ENCODE assay signal across 8 cellular contexts in genomic region chr3:111667621-111668239, GRCh38. TPM values are rescaled to one million over a fixed set of nuclear protein-coding genes. Genes with fewer than 3 reads are reported as not detected.
DNase-seq lines count a peak whose midpoint lies in the region; ATAC-seq and TF ChIP-seq lines count a peak whose summit lies in the region.

No MANE protein-coding gene starts in this region.

- H3K27me3 Mint-ChIP-seq in CD8-positive, alpha-beta T cell (ENCODE audit: low read depth), result no peaks in the 10 kb centered on the region
- no peaks in the 10 kb centered on the region for H3K27me3 Mint-ChIP-seq in activated CD8-positive, alpha-beta T cell treated with anti-CD3 and anti-CD28 coated beads for 36 hours

- H3K36me3 ChIP-seq in CD8-positive, alpha-beta T cell (ENCODE audit: insufficient read depth, low read length), result no peaks in the 10 kb centered on the region
- no peaks in the 10 kb centered on the region for H3K36me3 ChIP-seq in IMR-90 (ENCODE audit: control insufficient read depth, insufficient read depth, low read length)

- H3K4me1 ChIP-seq in CD8-positive, alpha-beta T cell (ENCODE audit: insufficient read depth, low read length), result peaks cover 42% of the 10 kb centered on the region
- peaks cover 5% of the 10 kb centered on the region for H3K4me1 ChIP-seq in IMR-90 (ENCODE audit: control insufficient read depth, insufficient read depth, low read length)

- CTCF ChIA-PET in CD8-positive, alpha-beta T cell (lab: Charles Lee), result interaction anchor here (0.8 to 3.5 kb wide), 9 partner anchors 9 to 346 kb away, joined by 3 to 16 read pairs (median 4); partner anchors contain the start of gene ABHD10
- CTCF ChIA-PET in IMR-90 (lab: Yijun Ruan, JAX), result interaction anchor here (0.8 to 3.3 kb wide), 5 partner anchors 14 to 89 kb away, joined by 3 to 19 read pairs (median 5); no protein-coding TSS in a partner anchor
- CTCF ChIA-PET in activated CD8-positive, alpha-beta T cell treated with anti-CD3 and anti-CD28 coated beads for 36 hours (lab: Charles Lee), result interaction anchor here (0.6 to 7.7 kb wide), 11 partner anchors 29 to 599 kb away, joined by 3 to 65 read pairs (median 6); partner anchors contain the start of gene ZBED2

- H3K23ac ChIP-seq in IMR-90 (ENCODE audit: low read depth, low read length), result no peak overlapping the region

- peaks cover 10% of the 10 kb centered on the region; the same call in 1 of the 2 replicates for H3K9me1 ChIP-seq in IMR-90 (ENCODE audit: insufficient read depth, low read length)

- no peak overlapping the region for H3K9ac ChIP-seq in IMR-90 (ENCODE audit: low read depth, low read length)

- H3K27ac Mint-ChIP-seq in CD8-positive, alpha-beta T cell, result peak overlapping the region; percentile 89
- peak overlapping the region; percentile 94 for H3K27ac Mint-ChIP-seq in activated CD8-positive, alpha-beta T cell treated with anti-CD3 and anti-CD28 coated beads for 36 hours

- H2AK5ac ChIP-seq in IMR-90 (ENCODE audit: low read depth, low read length), result no peak overlapping the region

- no TSS peak for BruUV-seq in IMR-90 (replicated peaks; lab: Mats Ljungman, UMichigan)

- POLR2A ChIA-PET in CD8-positive, alpha-beta T cell (lab: Charles Lee), result interaction anchor here (1.0 to 1.7 kb wide), 6 partner anchors 32 to 311 kb away, joined by 3 to 9 read pairs (median 3); partner anchors contain the start of gene ABHD10
- POLR2A ChIA-PET in IMR-90 (lab: Charles Lee; ENCODE audit: unreplicated experiment), result interaction anchor here (1.0 kb wide), 1 partner anchor 346 kb away, joined by 3 read pairs; no protein-coding TSS in a partner anchor
- POLR2A ChIA-PET in activated CD8-positive, alpha-beta T cell treated with anti-CD3 and anti-CD28 coated beads for 36 hours (lab: Charles Lee), result interaction anchor here (0.7 to 1.8 kb wide), 6 partner anchors 9 to 311 kb away, joined by 3 to 6 read pairs (median 4); partner anchors contain the start of gene ABHD10

- TF ChIP-seq RAD21 in IMR-90 (IDR thresholded peaks at IDR 0.05; ENCODE audit: low read length), result no peak

- H3K4ac ChIP-seq in IMR-90 (ENCODE audit: low read depth, low read length), result no peak overlapping the region; the same call in 1 of the 2 replicates

- no peaks in the 10 kb centered on the region for H3K79me1 ChIP-seq in IMR-90 (ENCODE audit: low read depth in 1 of 2, low read length in 2 of 2)

- no peak overlapping the region for H2AK9ac ChIP-seq in IMR-90 (replicated peaks; ENCODE audit: low read depth, low read length, poor library complexity)

- H4K8ac ChIP-seq in IMR-90 (ENCODE audit: low read depth in 2 of 2, low read length in 2 of 2), result peak overlapping the region in 1 of 2 experiments; percentile 66; a peak in 2 of 4 replicates

- H4K20me1 ChIP-seq in IMR-90 (ENCODE audit: insufficient read depth, low read length), result no peaks in the 10 kb centered on the region

- H3K27ac ChIP-seq in CD8-positive, alpha-beta T cell (ENCODE audit: low read depth, low read length), result peak overlapping the region; percentile 64
- no peak overlapping the region for H3K27ac ChIP-seq in IMR-90 (ENCODE audit: insufficient read depth, low read length)

- peaks cover 31% of the 10 kb centered on the region for H3K36me3 Mint-ChIP-seq in CD8-positive, alpha-beta T cell
- H3K36me3 Mint-ChIP-seq in activated CD8-positive, alpha-beta T cell treated with anti-CD3 and anti-CD28 coated beads for 36 hours (ENCODE audit: low read depth), result peaks cover 33% of the 10 kb centered on the region

- TF ChIP-seq POLR2A in IMR-90 (IDR thresholded peaks at IDR 0.05; ENCODE audit: low read depth, low read length), result no peak

- no peaks in the 10 kb centered on the region for H3K27me3 ChIP-seq in CD8-positive, alpha-beta T cell (ENCODE audit: insufficient read depth, low read length)
- H3K27me3 ChIP-seq in IMR-90 (ENCODE audit: control insufficient read depth, insufficient read depth, low read length), result no peaks in the 10 kb centered on the region

- peak; percentile 96 for ATAC-seq in CD8-positive, alpha-beta T cell
- ATAC-seq in GM21447 (IDR thresholded peaks at IDR 0.05; ENCODE audit: unreplicated experiment), result peak; percentile 98
- ATAC-seq in IMR-90 (ENCODE audit: low read depth), result peak; percentile 38
- ATAC-seq in activated CD8-positive, alpha-beta T cell treated with anti-CD3 and anti-CD28 coated beads for 36 hours, result peak; percentile 92

- peak overlapping the region; percentile 77 for H3K4me3 Mint-ChIP-seq in CD8-positive, alpha-beta T cell
- H3K4me3 Mint-ChIP-seq in activated CD8-positive, alpha-beta T cell treated with anti-CD3 and anti-CD28 coated beads for 36 hours, result peak overlapping the region; percentile 59

- peak overlapping the region; percentile 46; the same call in 1 of the 2 replicates for H2BK20ac ChIP-seq in IMR-90 (ENCODE audit: low read depth, low read length)

- H3K4me2 ChIP-seq in IMR-90 (ENCODE audit: low read depth, low read length), result no peak overlapping the region

- peaks cover 65% of the 10 kb centered on the region for H3K4me1 Mint-ChIP-seq in CD8-positive, alpha-beta T cell (ENCODE audit: low read depth)
- H3K4me1 Mint-ChIP-seq in activated CD8-positive, alpha-beta T cell treated with anti-CD3 and anti-CD28 coated beads for 36 hours (ENCODE audit: low read depth), result peaks cover 73% of the 10 kb centered on the region

- H3K9me3 Mint-ChIP-seq in CD8-positive, alpha-beta T cell, result peaks cover 5% of the 10 kb centered on the region
- peaks cover 19% of the 10 kb centered on the region for H3K9me3 Mint-ChIP-seq in activated CD8-positive, alpha-beta T cell treated with anti-CD3 and anti-CD28 coated beads for 36 hours

- H3K18ac ChIP-seq in IMR-90 (ENCODE audit: low read depth, low read length), result no peak overlapping the region

- no peaks in the 10 kb centered on the region for H3K9me3 ChIP-seq in CD8-positive, alpha-beta T cell (ENCODE audit: low read length)
- H3K9me3 ChIP-seq in IMR-90 (ENCODE audit: control insufficient read depth, insufficient read depth, low read length), result no peaks in the 10 kb centered on the region

- no CpG with 5 or more reads among the region's 5 CpGs for WGBS in IMR-90 (ENCODE audit: extremely low coverage in 2 of 2, insufficient read length in 1 of 2), 2 experiments

- H3K56ac ChIP-seq in IMR-90 (ENCODE audit: extremely low read depth, insufficient read depth, low read length), result no peak overlapping the region

- peak overlapping the region; percentile 42; the same call in 1 of the 3 replicates for H2BK15ac ChIP-seq in IMR-90 (ENCODE audit: low read depth, low read length)

- no peak overlapping the region for H4K91ac ChIP-seq in IMR-90 (ENCODE audit: insufficient read depth, low read depth, low read length)

- no peak overlapping the region for H2AFZ ChIP-seq in IMR-90 (replicated peaks; ENCODE audit: low read length, poor library complexity)

- no peak overlapping the region for H4K5ac ChIP-seq in IMR-90 (ENCODE audit: low read depth, low read length)

- TF ChIP-seq CTCF in CD8-positive, alpha-beta T cell (IDR thresholded peaks at IDR 0.05), result no peak
- TF ChIP-seq CTCF in IMR-90 (conservative IDR thresholded peaks at IDR 0.05; ENCODE audit: low read depth, low read length), result no peak
- no peak for TF ChIP-seq CTCF in activated CD8-positive, alpha-beta T cell treated with anti-CD3 and anti-CD28 coated beads for 36 hours (IDR thresholded peaks at IDR 0.05)

- H2BK5ac ChIP-seq in IMR-90 (ENCODE audit: low read depth, low read length, poor library complexity, severe bottlenecking), result no peak overlapping the region

- H3K4me3 ChIP-seq in CD8-positive, alpha-beta T cell (ENCODE audit: low read depth, low read length), result peak overlapping the region; percentile 36
- H3K4me3 ChIP-seq in IMR-90 (ENCODE audit: insufficient read depth, low read depth, low read length), result no peak overlapping the region

- in situ Hi-C loops in IMR-90 (cut with MboI; ENCODE audit: low sequenced_read_pairs), result no loop called here

- peak; percentile 35 to 84 (median 62) for DNase-seq in CD8-positive, alpha-beta T cell
- DNase-seq in IMR-90 (peak; percentile 69), fibroblast of peridontal ligament (ENCODE audit: extremely low read depth) (peak; percentile 58), NCI-H1092 (lab: John Stamatoyannopoulos, UW) (no peak), SHP77 (lab: John Stamatoyannopoulos, UW) (no peak)
- DNase-seq in activated CD8-positive, alpha-beta T cell treated with anti-CD3 and anti-CD28 coated beads for 36 hours, result peak; percentile 88
- peak; percentile 56 for DNase-seq in stimulated activated CD4-positive, alpha-beta T cell treated with anti-CD3 and anti-CD28 coated beads, Interleukin-4, amount 100 ng/mL, for 1 hour

- no peak overlapping the region for H3K14ac ChIP-seq in IMR-90 (replicated peaks; ENCODE audit: low read depth, low read length)

- intact Hi-C loops in CD8-positive, alpha-beta T cell (cut with DNase I, micrococcal nuclease), result loop anchor here (2.0 to 10.0 kb wide), 5 partner anchors 15 to 193 kb away; no protein-coding TSS in a partner anchor
- intact Hi-C loops in IMR-90 (cut with micrococcal nuclease), result loop anchor here (2.0 to 5.0 kb wide), 3 partner anchors 90 to 300 kb away; no protein-coding TSS in a partner anchor
- intact Hi-C loops in activated CD8-positive, alpha-beta T cell treated with anti-CD3 and anti-CD28 coated beads for 36 hours (cut with micrococcal nuclease), result loop anchor here (2.0 to 5.0 kb wide), 6 partner anchors 35 to 195 kb away; no protein-coding TSS in a partner anchor

- H2BK120ac ChIP-seq in IMR-90 (ENCODE audit: low read depth, low read length), result peak overlapping the region; percentile 53

- dilution Hi-C loops in IMR-90 (cut with HindIII; ENCODE audit: low sequenced_read_pairs, unreplicated experiment), result no loop called here

TF ChIP-seq in IMR-90, 13 proteins besides CTCF, POLR2A, EP300 and RAD21:
- TF ChIP-seq RCOR1 (IDR thresholded peaks at IDR 0.05; ENCODE audit: insufficient replicate concordance, low read length) (no peak), BHLHE40 (IDR thresholded peaks at IDR 0.05; ENCODE audit: low read depth, low read length) (no peak), MXI1 (IDR thresholded peaks at IDR 0.05; ENCODE audit: borderline replicate concordance, low read depth, low read length) (peak; percentile 40; the same call in 1 of the 2 replicates), MAFK (IDR thresholded peaks at IDR 0.05; ENCODE audit: low read depth, low read length) (no peak)

RNA-seq across cellular contexts. Expression of gene PLCXD2, which starts 6.7 kb away (rescaled TPM):
- 10 to 100 TPM; 52.6 to 52.8 TPM for total RNA-seq in CD8-positive, alpha-beta T cell
- 2.2 and 2.5 TPM in 2 replicates for total RNA-seq in IMR-90 (2012; rRNA removed)
- 0.55 and 0.57 TPM in 2 replicates for polyA plus RNA-seq in IMR-90 (2012; rRNA removed)
- polyA plus RNA-seq in IMR-90 (2012; cell fraction: cytosol; rRNA removed), result 0.20 and 0.37 TPM in 2 replicates
- polyA plus RNA-seq in IMR-90 (2012; cell fraction: nucleus; rRNA removed; ENCODE audit: low replicate concordance), result 0.74 and 1.9 TPM in 2 replicates
- 10 to 100 TPM; 10.8 to 11.4 TPM for total RNA-seq in activated CD8-positive, alpha-beta T cell treated with anti-CD3 and anti-CD28 coated beads for 36 hours

Comparison
In these comparisons a context has a peak if more than half of its experiments do, and no peak if none do; other contexts are left out.
1. ATAC-seq: peak in every context shown above with its lines; median percentile 98 in GM21447; 96 in CD8-positive, alpha-beta T cell; 92 in activated CD8-positive, alpha-beta T cell treated with anti-CD3 and anti-CD28 coated beads for 36 hours; 38 in IMR-90.
2. DNase-seq: peak in CD8-positive, alpha-beta T cell (7 of 7), IMR-90 (single experiment), activated CD8-positive, alpha-beta T cell treated with anti-CD3 and anti-CD28 coated beads for 36 hours (single experiment), fibroblast of peridontal ligament (single experiment) and stimulated activated CD4-positive, alpha-beta T cell treated with anti-CD3 and anti-CD28 coated beads, Interleukin-4, amount 100 ng/mL, for 1 hour (single experiment); none in NCI-H1092 (single experiment) and SHP77 (0 of 2).
3. RNA of gene PLCXD2, which starts 6.7 kb away (total RNA-seq): 52.6 to 52.8 TPM in CD8-positive, alpha-beta T cell; 10.8 to 11.4 TPM in activated CD8-positive, alpha-beta T cell treated with anti-CD3 and anti-CD28 coated beads for 36 hours and 2.2 to 2.5 TPM in IMR-90; every median in the first group is over 4 times any median in the second.